ENCODE assay signal across 9 cellular contexts in genomic region chr19:48364564-48365363, GRCh38. TPM values are rescaled to one million over a fixed set of nuclear protein-coding genes. Genes with fewer than 3 reads are reported as not detected.
DNase-seq lines count a peak whose midpoint lies in the region; ATAC-seq, FAIRE-seq and TF ChIP-seq lines count a peak whose summit lies in the region.
"Had no signal": no experiment of that assay in that cellular context is flagged by ENCODE, and none has a peak within 500 bp of the region (broad histone marks: within the 10 kb centered on the region; RNA-seq: fewer than 3 reads in every experiment).

No MANE protein-coding gene starts in this region.

- H3K4me3 ChIP-seq in A549 (peak overlapping the region; percentile 51), HL-60 (replicated peaks; ENCODE audit: insufficient read depth, low read length) (peak overlapping the region; percentile 31), mammary epithelial cell (replicated peaks in 1 of 3; ENCODE audit: insufficient read depth in 1 of 3, low read depth in 2 of 3, low read length in 3 of 3) (peak overlapping the region in 2 of 3 experiments; percentile 48 to 58), muscle layer of duodenum (ENCODE audit: low read depth in 1 of 2, low read length in 2 of 2) (peak overlapping the region; percentile 52 to 63)

- TF ChIP-seq CTCF in A549 (IDR thresholded peaks at IDR 0.05), result no peak
- TF ChIP-seq CTCF in HL-60 (IDR thresholded peaks at IDR 0.05; ENCODE audit: insufficient read depth, low read length), result no peak
- TF ChIP-seq CTCF in mammary epithelial cell (conservative IDR thresholded peaks at IDR 0.05 in 1 of 2, IDR thresholded peaks at IDR 0.05 in 1 of 2; ENCODE audit: extremely low read depth in 1 of 2, insufficient read depth in 1 of 2, low read depth in 1 of 2, low read length in 2 of 2), result no peak

- no peaks in the 10 kb centered on the region for H3K79me2 ChIP-seq in mammary epithelial cell (ENCODE audit: insufficient read depth, low read length)

- BruUV-seq in mammary epithelial cell (replicated peaks; lab: Mats Ljungman, UMichigan), result TSS peak; percentile 60

- H3K27ac ChIP-seq in A549 (peak overlapping the region; percentile 90 to 97), HL-60 (replicated peaks) (peak overlapping the region; percentile 91), mammary epithelial cell (ENCODE audit: insufficient read depth, low read depth, low read length) (peak overlapping the region; percentile 79), muscle layer of duodenum (ENCODE audit: low read length) (peak overlapping the region; percentile 76)

- H3K27me3 ChIP-seq in HL-60 (ENCODE audit: insufficient read depth, poor library complexity, severe bottlenecking) (no peaks in the 10 kb centered on the region), mammary epithelial cell (ENCODE audit: insufficient read depth, low read length) (no peaks in the 10 kb centered on the region), muscle layer of duodenum (ENCODE audit: low read depth, low read length) (no peaks in the 10 kb centered on the region)

- TF ChIP-seq RAD21 in A549 (conservative IDR thresholded peaks at IDR 0.05 in 1 of 2, IDR thresholded peaks at IDR 0.05 in 1 of 2), result no peak

- 56% methylated on average over 11 of the region's 12 CpGs for WGBS in A549 (ENCODE audit: missing lambda C conversion rate)
- WGBS in mammary epithelial cell (ENCODE audit: low coverage, missing lambda C conversion rate), result 44% methylated on average over 7 of the region's 12 CpGs

- POLR2A ChIA-PET in A549 (lab: Yijun Ruan, JAX), result interaction anchor here (1.0 to 3.1 kb wide), 9 partner anchors 8 to 254 kb away, joined by 3 to 36 read pairs (median 5); partner anchors contain the start of genes CARD8, KDELR1, RPL18 and SPHK2

- in situ Hi-C loops in mammary epithelial cell (cut with MboI; ENCODE audit: low sequenced_read_pairs in 2 of 2), result no loop called here

- dilution Hi-C loops in mammary epithelial cell (cut with HindIII; ENCODE audit: low sequenced_read_pairs), result loop anchor here (5.0 to 10.0 kb wide), 6 partner anchors 32 to 430 kb away; no protein-coding TSS in a partner anchor

- no peak for TF ChIP-seq POLR2A in A549 (IDR thresholded peaks at IDR 0.05; ENCODE audit: low read length)

- no peak for FAIRE-seq in A549 (lab: Jason Lieb, UNC)

- peak overlapping the region; percentile 90 for H2AFZ ChIP-seq in mammary epithelial cell (ENCODE audit: low read depth, low read length)

- CTCF ChIA-PET in A549 (lab: Yijun Ruan, JAX) (interaction anchor here (0.6 to 2.7 kb wide), 10 partner anchors 8 to 218 kb away, joined by 3 to 20 read pairs (median 5); partner anchors contain the start of genes GRIN2D and KDELR1), mammary epithelial cell (lab: Charles Lee; ENCODE audit: low non-redundant PET) (interaction anchor here (1.0 to 1.9 kb wide), 2 partner anchors 27 to 44 kb away, joined by 3 to 10 read pairs; partner anchors contain the start of gene KDELR1)

- H3K4me2 ChIP-seq in A549 (peak overlapping the region; percentile 95), mammary epithelial cell (ENCODE audit: insufficient read depth, low read depth, low read length) (peak overlapping the region; percentile 95)

- no peak for TF ChIP-seq EP300 in A549 (IDR thresholded peaks at IDR 0.05)

- no peak overlapping the region for H3K9ac ChIP-seq in mammary epithelial cell (ENCODE audit: insufficient read depth, low read length)

- H3K36me3 ChIP-seq in mammary epithelial cell (ENCODE audit: insufficient read depth, low read length), result no peaks in the 10 kb centered on the region
- H3K36me3 ChIP-seq in muscle layer of duodenum (ENCODE audit: control insufficient read depth in 1 of 2, insufficient read depth in 2 of 2, low read length in 2 of 2), result peaks cover 0 to 3% of the 10 kb centered on the region in 2 donors

- H3K9me3 ChIP-seq in A549, result no peaks in the 10 kb centered on the region
- no peaks in the 10 kb centered on the region for H3K9me3 ChIP-seq in mammary epithelial cell (replicated peaks; ENCODE audit: insufficient read depth, low read length)
- no peaks in the 10 kb centered on the region for H3K9me3 ChIP-seq in muscle layer of duodenum (ENCODE audit: control insufficient read depth in 1 of 2, low read length in 2 of 2)

- DNase-seq in A549 (ENCODE audit: low read depth in 1 of 2, low spot score in 1 of 2) (no peak), HL-60 (ENCODE audit: low read depth in 1 of 2, low spot score in 1 of 2) (no peak), mammary epithelial cell (no peak), DMS53 (lab: John Stamatoyannopoulos, UW) (no peak), SHP77 treated with DMSO at 0.1 percent for 48 hours (lab: John Stamatoyannopoulos, UW) (no peak)
- DNase-seq in central memory CD4-positive, alpha-beta T cell, result no peak

- intact Hi-C loops in mammary epithelial cell (cut with micrococcal nuclease), result loop anchor here (2.0 kb wide), 1 partner anchor 26 kb away; the partner anchor contains the start of gene KDELR1

- ATAC-seq in A549, result no peak; a peak in 1 of 6 replicates
- no peak for ATAC-seq in GM21526 (IDR thresholded peaks at IDR 0.05; ENCODE audit: low FRiP score, unreplicated experiment)

- H3K4me1 ChIP-seq in A549, result peaks cover 8% of the 10 kb centered on the region
- H3K4me1 ChIP-seq in mammary epithelial cell (ENCODE audit: insufficient read depth, low read length), result peaks cover 8% of the 10 kb centered on the region
- peaks cover 0 to 6% of the 10 kb centered on the region in 2 donors for H3K4me1 ChIP-seq in muscle layer of duodenum (ENCODE audit: control insufficient read depth in 1 of 2, insufficient read depth in 2 of 2, low read length in 2 of 2)

- H4K20me1 ChIP-seq in mammary epithelial cell (ENCODE audit: insufficient read depth, low read length), result no peaks in the 10 kb centered on the region

TF ChIP-seq in A549, 52 proteins besides CTCF, POLR2A, EP300 and RAD21:
- peak; percentile 3 for TF ChIP-seq ZFP36 (IDR thresholded peaks at IDR 0.05; ENCODE audit: borderline replicate concordance, partially characterized antibody)
- TF ChIP-seq TFCP2L1 (CRISPR knock-in tag; IDR thresholded peaks at IDR 0.05), result no peak
- TF ChIP-seq POLR2AphosphoS2 (conservative IDR thresholded peaks at IDR 0.05; ENCODE audit: low read length), result no peak
- no peak for TF ChIP-seq KDM1A (IDR thresholded peaks at IDR 0.05; ENCODE audit: low read depth)
- TF ChIP-seq ATOH8 (CRISPR knock-in tag; IDR thresholded peaks at IDR 0.05; ENCODE audit: low read depth), result no peak
- TF ChIP-seq JUNB (IDR thresholded peaks at IDR 0.05), result no peak

RNA-seq across cellular contexts. Expression of gene SYNGR4, which starts 0.6 kb away (rescaled TPM):
- polyA plus RNA-seq in A549 (2011; rRNA removed) (2.3 and 2.9 TPM in 2 replicates), A549 (2017; fragmentation: RNase III; extraction: RNeasy Plus Mini Kit Qiagen cat#74134 plus additional on column Dnase treatment) (2.5 to 4.4 TPM (median 2.9 TPM) in 3 replicates), mammary epithelial cell (not detected)
- polyA plus RNA-seq in A549 (2012; cell fraction: cytosol; rRNA removed), result 4.2 and 4.7 TPM in 2 replicates
- 2.8 and 4.1 TPM in 2 replicates for polyA plus RNA-seq in A549 (2012; cell fraction: nucleus; rRNA removed)
- polyA minus RNA-seq in A549 (2011; rRNA and poly(A)+ RNA removed), result 4.4 and 4.7 TPM in 2 replicates
- not detected for total RNA-seq in mammary epithelial cell
- not detected for polyA minus RNA-seq in mammary epithelial cell
- total RNA-seq: aorta had no signal
- polyA plus RNA-seq: aorta had no signal

RNA-seq across cellular contexts. Expression of gene TMEM143, which starts 1.0 kb away (rescaled TPM):
- polyA plus RNA-seq in A549 (2011; rRNA removed) (7.4 and 7.6 TPM in 2 replicates), A549 (2017; fragmentation: RNase III; extraction: RNeasy Plus Mini Kit Qiagen cat#74134 plus additional on column Dnase treatment) (6.3 to 7.0 TPM (median 6.4 TPM) in 3 replicates), mammary epithelial cell (5.6 TPM)
- 10.5 and 14.5 TPM in 2 replicates for polyA plus RNA-seq in A549 (2012; cell fraction: cytosol; rRNA removed)
- 33.4 and 45.5 TPM in 2 replicates for polyA plus RNA-seq in A549 (2012; cell fraction: nucleus; rRNA removed)
- polyA minus RNA-seq in A549 (2011; rRNA and poly(A)+ RNA removed), result 9.5 and 15.0 TPM in 2 replicates
- 1 to 10 TPM; 4.5 to 9.0 TPM for total RNA-seq in mammary epithelial cell
- 5.6 TPM for polyA minus RNA-seq in mammary epithelial cell

RNA-seq across cellular contexts. Expression of gene KDELR1, which starts 26.6 kb away (rescaled TPM):
- polyA plus RNA-seq in A549 (2011; rRNA removed), result 200 and 270 TPM in 2 replicates
- 203 and 269 TPM in 2 replicates for polyA plus RNA-seq in A549 (2012; cell fraction: cytosol; rRNA removed)
- 238 and 248 TPM in 2 replicates for polyA plus RNA-seq in A549 (2012; cell fraction: nucleus; rRNA removed)
- polyA plus RNA-seq in A549 (2017; fragmentation: RNase III; extraction: RNeasy Plus Mini Kit Qiagen cat#74134 plus additional on column Dnase treatment), result 280 to 318 TPM (median 302 TPM) in 3 replicates
- polyA minus RNA-seq in A549 (2011; rRNA and poly(A)+ RNA removed), result 222 and 240 TPM in 2 replicates
- total RNA-seq in mammary epithelial cell, result 100 to 1,000 TPM in 1 of 2 donors, 10 to 100 TPM in 1; 73.2 to 171 TPM
- 112 TPM for polyA plus RNA-seq in mammary epithelial cell
- polyA minus RNA-seq in mammary epithelial cell, result 262 TPM

RNA-seq across cellular contexts. Expression of gene GRIN2D, which starts 28.7 kb away (rescaled TPM):
- polyA plus RNA-seq in A549 (2011; rRNA removed) (2.6 and 3.4 TPM in 2 replicates), A549 (2017; fragmentation: RNase III; extraction: RNeasy Plus Mini Kit Qiagen cat#74134 plus additional on column Dnase treatment) (5.8 to 6.8 TPM (median 6.3 TPM) in 3 replicates), mammary epithelial cell (0.05 TPM)
- 4.9 and 6.7 TPM in 2 replicates for polyA plus RNA-seq in A549 (2012; cell fraction: cytosol; rRNA removed)
- 17.0 and 20.5 TPM in 2 replicates for polyA plus RNA-seq in A549 (2012; cell fraction: nucleus; rRNA removed)
- polyA minus RNA-seq in A549 (2011; rRNA and poly(A)+ RNA removed), result 5.4 and 8.1 TPM in 2 replicates
- under 1 TPM; 0.17 to 0.21 TPM for total RNA-seq in mammary epithelial cell
- 0.21 TPM for polyA minus RNA-seq in mammary epithelial cell

RNA-seq across cellular contexts. Expression of gene EMP3, which starts 39.4 kb away (rescaled TPM):
- polyA plus RNA-seq in A549 (2011; rRNA removed), result 147 and 210 TPM in 2 replicates
- polyA plus RNA-seq in A549 (2012; cell fraction: cytosol; rRNA removed), result 395 and 483 TPM in 2 replicates
- 319 and 362 TPM in 2 replicates for polyA plus RNA-seq in A549 (2012; cell fraction: nucleus; rRNA removed)
- polyA plus RNA-seq in A549 (2017; fragmentation: RNase III; extraction: RNeasy Plus Mini Kit Qiagen cat#74134 plus additional on column Dnase treatment), result 564 to 580 TPM (median 566 TPM) in 3 replicates
- 203 and 214 TPM in 2 replicates for polyA minus RNA-seq in A549 (2011; rRNA and poly(A)+ RNA removed)
- 100 to 1,000 TPM in 1 of 2 donors, 10 to 100 TPM in 1; 12.2 to 104 TPM for total RNA-seq in mammary epithelial cell
- polyA plus RNA-seq in mammary epithelial cell, result 322 TPM
- 270 TPM for polyA minus RNA-seq in mammary epithelial cell
